ENCODE assay signal across 23 cellular contexts in the genomic region with DNA sequence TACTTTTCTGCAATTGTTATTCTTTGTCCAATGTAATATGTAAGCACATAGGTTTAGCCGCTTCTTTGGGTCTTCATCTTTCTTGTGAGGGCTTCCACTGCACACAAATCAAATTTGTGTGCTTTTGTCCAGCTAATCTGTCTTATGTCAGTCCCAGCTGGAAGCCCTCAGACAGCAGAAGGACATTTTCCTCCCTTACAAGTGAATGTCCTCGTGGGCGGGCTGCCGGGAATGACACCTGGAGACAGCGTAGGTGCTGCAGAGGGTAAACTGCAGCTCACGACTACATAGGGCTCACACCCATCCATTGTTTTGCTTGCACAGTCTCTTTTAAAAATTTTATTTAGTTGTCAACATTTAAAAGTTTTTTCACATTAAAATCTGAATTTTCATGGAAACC. TPM values are rescaled to one million over a fixed set of nuclear protein-coding genes. Genes with fewer than 3 reads are reported as not detected.
"Had no signal": no experiment of that assay in that cellular context is flagged by ENCODE, and none has a peak within 500 bp of the region (broad histone marks: within the 10 kb centered on the region; RNA-seq: fewer than 3 reads in every experiment).

No MANE protein-coding gene starts in this region.

- H2AFZ ChIP-seq: parathyroid adenoma had no signal

- H3K27me3 ChIP-seq: brain microvascular endothelial cell, gastrocnemius medialis, upper lobe of left lung had no signal

- DNase-seq: activated CD4-positive, alpha-beta memory T cell treated with anti-CD3 and anti-CD28 coated beads, Interleukin-2, amount 10 ng/mL, durations not matched to agents 7 days and 5 days; activated CD4-positive, alpha-beta T cell treated with anti-CD3 and anti-CD28 coated beads, Interleukin-2, amount 10 ng/mL, durations not matched to agents 24 days and 14 days; activated gamma-delta T cell treated with Interleukin-2 at 50 U/mL for 16 hours; brain microvascular endothelial cell; dorsolateral prefrontal cortex; esophagus squamous epithelium; gastrocnemius medialis; hippocampal formation; kidney glomerular epithelial cell; left ventricle myocardium superior; mammary epithelial cell; natural killer cell; nucleus accumbens; right cardiac atrium; stimulated activated CD4-positive, alpha-beta T cell treated with anti-CD3 and anti-CD28 coated beads, Interleukin-12 subunit alpha, Interleukin-12 subunit beta, amount 100 ng/mL, for 4 hours; stimulated activated CD4-positive, alpha-beta T cell treated with anti-CD3 and anti-CD28 coated beads, Interleukin-4, amount 100 ng/mL, for 4 hours; stimulated activated naive CD8-positive, alpha-beta T cell treated with anti-CD3 and anti-CD28 coated beads, Interleukin-15, Interleukin-2, amounts not matched to agents 100 U/mL and 50 U/mL, for 24 hours had no signal

- H3K4me1 ChIP-seq: gastrocnemius medialis, parathyroid adenoma had no signal

- H3K79me2 ChIP-seq: parathyroid adenoma had no signal

- H3K27ac ChIP-seq: brain microvascular endothelial cell, dorsolateral prefrontal cortex, esophagus squamous epithelium, gastrocnemius medialis, parathyroid adenoma, upper lobe of left lung, VCaP had no signal

- ATAC-seq: activated CD4-positive, CD25-positive, alpha-beta regulatory T cell treated with anti-CD3 and anti-CD28 coated beads, Interleukin-2, amount 50 U/mL, for 24 hours; gastrocnemius medialis; natural killer cell had no signal

- H3K36me3 ChIP-seq: brain microvascular endothelial cell, esophagus squamous epithelium, gastrocnemius medialis, upper lobe of left lung had no signal

- H3K9me3 ChIP-seq: esophagus squamous epithelium, gastrocnemius medialis, upper lobe of left lung had no signal

- H3K4me3 ChIP-seq: dorsolateral prefrontal cortex, esophagus squamous epithelium, gastrocnemius medialis, upper lobe of left lung had no signal

RNA-seq across cellular contexts. Expression of a gene that starts 24.6 kb away (rescaled TPM):
- total RNA-seq: activated T-helper 1 cell treated with anti-CD3 and anti-CD28 coated beads, Interleukin-12 subunit alpha, Interleukin-12 subunit beta, Interleukin-2, Interleukin-4 antibody, amounts not matched to agents 30 ng/mL and 10 ng/mL and 1 ng/mL, durations not matched to agents 14 hours and 24 hours and 36 hours; natural killer cell; pulmonary artery endothelial cell had no signal

RNA-seq across cellular contexts. Expression of a gene that starts 49.3 kb away (rescaled TPM):
- total RNA-seq: activated T-helper 1 cell treated with anti-CD3 and anti-CD28 coated beads, Interleukin-12 subunit alpha, Interleukin-12 subunit beta, Interleukin-2, Interleukin-4 antibody, amounts not matched to agents 30 ng/mL and 10 ng/mL and 1 ng/mL, durations not matched to agents 14 hours and 24 hours and 36 hours had no signal
